In the genomic region with DNA sequence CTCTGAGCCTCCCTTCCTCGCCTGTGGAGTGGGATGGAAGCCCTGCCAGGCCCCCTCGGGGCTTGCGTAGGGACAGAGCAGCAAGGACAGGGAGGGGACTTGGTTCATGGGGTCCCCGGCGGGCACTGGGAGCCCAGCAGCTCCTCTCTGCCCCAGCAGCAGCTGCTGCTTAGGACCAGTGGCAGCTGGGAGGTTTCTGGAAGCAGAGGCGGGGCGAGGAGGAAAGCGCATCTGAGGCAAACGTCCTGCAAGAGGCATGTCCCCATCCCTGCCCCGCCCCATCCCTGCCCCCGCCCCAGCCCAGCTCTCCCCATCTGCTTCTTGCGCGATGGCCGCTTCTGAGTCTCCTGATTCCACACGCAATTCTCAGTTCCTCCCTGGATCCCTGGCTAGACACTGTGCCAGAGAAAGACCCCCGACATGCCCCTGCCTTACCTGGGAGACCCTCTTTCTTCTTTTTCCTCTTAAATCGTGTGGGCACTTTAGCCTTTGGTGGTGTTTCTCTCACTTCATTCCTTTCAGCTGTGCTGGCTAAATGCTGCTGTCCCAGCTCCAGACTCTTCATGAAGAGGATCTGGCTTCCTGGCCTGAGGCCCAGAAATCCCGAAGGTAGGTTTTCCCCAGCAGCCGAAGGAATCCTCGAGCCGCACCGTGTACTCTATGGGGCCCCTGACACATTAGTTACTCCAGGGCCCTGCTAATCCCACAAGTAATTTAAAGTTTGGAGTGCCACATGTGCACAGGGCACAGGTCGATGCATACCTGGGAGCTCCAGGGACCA, we compare ENCODE assay signal across 8 cellular contexts. TPM values are rescaled to one million over a fixed set of nuclear protein-coding genes. Genes with fewer than 3 reads are reported as not detected.
A peak's percentile ranks its signal among the peaks of the same experiment; 100 is the strongest.
DNase-seq lines count a peak whose midpoint lies in the region; TF ChIP-seq lines count a peak whose summit lies in the region.

No MANE protein-coding gene starts in this region.

- H3K4me3 ChIP-seq in SK-N-SH (ENCODE audit: low read depth in 2 of 2, low read length in 1 of 2) (no peak overlapping the region), fibroblast of villous mesenchyme (ENCODE audit: low read depth, low read length) (peak overlapping the region; percentile 52), rectal smooth muscle tissue (ENCODE audit: low read length) (peak overlapping the region; percentile 53)

- TF ChIP-seq EP300 in SK-N-SH (IDR thresholded peaks at IDR 0.05; ENCODE audit: borderline replicate concordance in 1 of 2, low read depth in 1 of 2, low read length in 1 of 2), result no peak

- no peaks in the 10 kb centered on the region for H3K36me3 ChIP-seq in SK-N-SH (replicated peaks in 1 of 2; ENCODE audit: control insufficient read depth in 1 of 2, insufficient read depth in 2 of 2, low read length in 1 of 2)
- no peaks in the 10 kb centered on the region for H3K36me3 ChIP-seq in rectal smooth muscle tissue (ENCODE audit: control insufficient read depth, insufficient read depth, low read length)

- CTCF ChIA-PET in SK-N-SH (lab: Yijun Ruan, JAX), result interaction anchor here (0.9 to 1.1 kb wide), 3 partner anchors 17 to 105 kb away, joined by 3 to 4 read pairs (median 4); no protein-coding TSS in a partner anchor

- WGBS in SK-N-SH (ENCODE audit: low lambda C conversion rate), result 66% methylated on average over 15 of the region's 23 CpGs

- H3K9ac ChIP-seq in SK-N-SH, result 0 out of 2 replicates have a peak overlapping the region, but pooled peaks have one; percentile 32
- H3K9ac ChIP-seq in rectal smooth muscle tissue (ENCODE audit: low read length), result no peak overlapping the region

- H3F3A ChIP-seq in SK-N-SH (replicated peaks; ENCODE audit: insufficient read depth), result no peaks in the 10 kb centered on the region

- peaks cover 0 to 14% of the 10 kb centered on the region in 2 experiments; a peak in 2 of 4 replicates for H3K4me1 ChIP-seq in SK-N-SH (ENCODE audit: control insufficient read depth in 1 of 2, insufficient read depth in 2 of 2, low read depth in 1 of 2, low read length in 1 of 2)
- peaks cover 10% of the 10 kb centered on the region for H3K4me1 ChIP-seq in rectal smooth muscle tissue (ENCODE audit: control insufficient read depth, insufficient read depth, low read length)

- peak overlapping the region; percentile 55 for H3K4me2 ChIP-seq in SK-N-SH

- H3K9me2 ChIP-seq in SK-N-SH, result no peaks in the 10 kb centered on the region

- peak overlapping the region in 1 of 2 experiments; percentile 56; a peak in 2 of 4 replicates for H3K27ac ChIP-seq in SK-N-SH (ENCODE audit: low read depth in 2 of 2, low read length in 1 of 2)
- H3K27ac ChIP-seq in rectal smooth muscle tissue (ENCODE audit: low read depth, low read length), result peak overlapping the region; percentile 68

- H3K27me3 ChIP-seq in SK-N-SH (ENCODE audit: insufficient read depth) (no peaks in the 10 kb centered on the region), rectal smooth muscle tissue (ENCODE audit: control insufficient read depth, insufficient read depth, low read length) (no peaks in the 10 kb centered on the region)

- peak overlapping the region; percentile 49 for H2AFZ ChIP-seq in SK-N-SH (ENCODE audit: low read depth)

- no peak for TF ChIP-seq RAD21 in SK-N-SH (IDR thresholded peaks at IDR 0.05; ENCODE audit: low read length)

- H3K9me3 ChIP-seq in SK-N-SH, result no peaks in the 10 kb centered on the region

- TF ChIP-seq CTCF in SK-N-SH (IDR thresholded peaks at IDR 0.05) (no peak), fibroblast of villous mesenchyme (IDR thresholded peaks at IDR 0.05; ENCODE audit: insufficient read depth, low read depth, low read length) (no peak)

- peaks cover 3% of the 10 kb centered on the region; the same call in 1 of the 2 replicates for H3K79me2 ChIP-seq in SK-N-SH (ENCODE audit: insufficient read depth)

- H4K20me1 ChIP-seq in SK-N-SH (ENCODE audit: insufficient read depth), result no peaks in the 10 kb centered on the region

- POLR2A ChIA-PET in SK-N-SH (lab: Yijun Ruan, JAX), result no interaction called here

- DNase-seq in GM04504 (ENCODE audit: low read depth) (peak; percentile 73), SK-N-SH (peak; percentile 22), fibroblast of villous mesenchyme (ENCODE audit: low read depth) (peak; percentile 79), SW480 (ENCODE audit: low spot score) (no peak), OCI-M2 (lab: John Stamatoyannopoulos, UW; ENCODE audit: unreplicated experiment) (no peak), DMS79 treated with DMSO at 0.1 percent for 48 hours (lab: John Stamatoyannopoulos, UW) (no peak)
- no peak for DNase-seq in stimulated activated CD4-positive, alpha-beta T cell treated with anti-CD3 and anti-CD28 coated beads, Interleukin-2, amount 100 ng/mL, for 48 hours

TF ChIP-seq in SK-N-SH, 30 proteins besides CTCF, POLR2A, EP300 and RAD21 (continues in another document):
- no peak for TF ChIP-seq SIN3A (IDR thresholded peaks at IDR 0.05; ENCODE audit: borderline replicate concordance, low read depth, low read length)
- TF ChIP-seq MEF2A (IDR thresholded peaks at IDR 0.05; ENCODE audit: borderline replicate concordance, low read depth), result no peak
- TF ChIP-seq, protein P1, sequence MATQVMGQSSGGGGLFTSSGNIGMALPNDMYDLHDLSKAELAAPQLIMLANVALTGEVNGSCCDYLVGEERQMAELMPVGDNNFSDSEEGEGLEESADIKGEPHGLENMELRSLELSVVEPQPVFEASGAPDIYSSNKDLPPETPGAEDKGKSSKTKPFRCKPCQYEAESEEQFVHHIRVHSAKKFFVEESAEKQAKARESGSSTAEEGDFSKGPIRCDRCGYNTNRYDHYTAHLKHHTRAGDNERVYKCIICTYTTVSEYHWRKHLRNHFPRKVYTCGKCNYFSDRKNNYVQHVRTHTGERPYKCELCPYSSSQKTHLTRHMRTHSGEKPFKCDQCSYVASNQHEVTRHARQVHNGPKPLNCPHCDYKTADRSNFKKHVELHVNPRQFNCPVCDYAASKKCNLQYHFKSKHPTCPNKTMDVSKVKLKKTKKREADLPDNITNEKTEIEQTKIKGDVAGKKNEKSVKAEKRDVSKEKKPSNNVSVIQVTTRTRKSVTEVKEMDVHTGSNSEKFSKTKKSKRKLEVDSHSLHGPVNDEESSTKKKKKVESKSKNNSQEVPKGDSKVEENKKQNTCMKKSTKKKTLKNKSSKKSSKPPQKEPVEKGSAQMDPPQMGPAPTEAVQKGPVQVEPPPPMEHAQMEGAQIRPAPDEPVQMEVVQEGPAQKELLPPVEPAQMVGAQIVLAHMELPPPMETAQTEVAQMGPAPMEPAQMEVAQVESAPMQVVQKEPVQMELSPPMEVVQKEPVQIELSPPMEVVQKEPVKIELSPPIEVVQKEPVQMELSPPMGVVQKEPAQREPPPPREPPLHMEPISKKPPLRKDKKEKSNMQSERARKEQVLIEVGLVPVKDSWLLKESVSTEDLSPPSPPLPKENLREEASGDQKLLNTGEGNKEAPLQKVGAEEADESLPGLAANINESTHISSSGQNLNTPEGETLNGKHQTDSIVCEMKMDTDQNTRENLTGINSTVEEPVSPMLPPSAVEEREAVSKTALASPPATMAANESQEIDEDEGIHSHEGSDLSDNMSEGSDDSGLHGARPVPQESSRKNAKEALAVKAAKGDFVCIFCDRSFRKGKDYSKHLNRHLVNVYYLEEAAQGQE (IDR thresholded peaks at IDR 0.05; ENCODE audit: low read depth, low read length), result no peak
- no peak for TF ChIP-seq GATA2 (CRISPR knock-in tag; IDR thresholded peaks at IDR 0.05)
- TF ChIP-seq, protein P2, sequence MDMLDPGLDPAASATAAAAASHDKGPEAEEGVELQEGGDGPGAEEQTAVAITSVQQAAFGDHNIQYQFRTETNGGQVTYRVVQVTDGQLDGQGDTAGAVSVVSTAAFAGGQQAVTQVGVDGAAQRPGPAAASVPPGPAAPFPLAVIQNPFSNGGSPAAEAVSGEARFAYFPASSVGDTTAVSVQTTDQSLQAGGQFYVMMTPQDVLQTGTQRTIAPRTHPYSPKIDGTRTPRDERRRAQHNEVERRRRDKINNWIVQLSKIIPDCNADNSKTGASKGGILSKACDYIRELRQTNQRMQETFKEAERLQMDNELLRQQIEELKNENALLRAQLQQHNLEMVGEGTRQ (IDR thresholded peaks at IDR 0.05; ENCODE audit: borderline replicate concordance, low read depth, low read length), result no peak
- TF ChIP-seq TEAD4 (IDR thresholded peaks at IDR 0.05; ENCODE audit: borderline replicate concordance, insufficient read depth), result 0 out of 2 replicates have a peak, but pooled peaks have one; percentile 22
- no peak for TF ChIP-seq FOXJ3 (CRISPR knock-in tag; IDR thresholded peaks at IDR 0.05)
- no peak for TF ChIP-seq EZH2phosphoT487 (IDR thresholded peaks at IDR 0.05; ENCODE audit: borderline replicate concordance, low read depth)
- TF ChIP-seq, protein P3, sequence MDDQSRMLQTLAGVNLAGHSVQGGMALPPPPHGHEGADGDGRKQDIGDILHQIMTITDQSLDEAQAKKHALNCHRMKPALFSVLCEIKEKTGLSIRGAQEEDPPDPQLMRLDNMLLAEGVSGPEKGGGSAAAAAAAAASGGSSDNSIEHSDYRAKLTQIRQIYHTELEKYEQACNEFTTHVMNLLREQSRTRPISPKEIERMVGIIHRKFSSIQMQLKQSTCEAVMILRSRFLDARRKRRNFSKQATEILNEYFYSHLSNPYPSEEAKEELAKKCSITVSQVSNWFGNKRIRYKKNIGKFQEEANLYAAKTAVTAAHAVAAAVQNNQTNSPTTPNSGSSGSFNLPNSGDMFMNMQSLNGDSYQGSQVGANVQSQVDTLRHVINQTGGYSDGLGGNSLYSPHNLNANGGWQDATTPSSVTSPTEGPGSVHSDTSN (IDR thresholded peaks at IDR 0.05), result no peak
- TF ChIP-seq FOSL2 (IDR thresholded peaks at IDR 0.05; ENCODE audit: borderline replicate concordance, low read depth), result peak; percentile 21; the same call in 1 of the 2 replicates
- TF ChIP-seq RCOR1 (IDR thresholded peaks at IDR 0.05; ENCODE audit: low read length), result no peak
- peak; percentile 85 for TF ChIP-seq NFIC (IDR thresholded peaks at IDR 0.05; ENCODE audit: borderline replicate concordance)

RNA-seq across cellular contexts. Expression of a gene that starts 4.4 kb away (rescaled TPM):
- 0.16 TPM in 1 of 2 replicates, not detected in the other for polyA plus RNA-seq in SK-N-SH (2012; rRNA removed)
- 0.04 and 0.09 TPM in 2 replicates for polyA plus RNA-seq in SK-N-SH (2012; cell fraction: cytosol; rRNA removed)
- 0.12 and 0.30 TPM in 2 replicates for polyA plus RNA-seq in SK-N-SH (2012; cell fraction: nucleus; rRNA removed)
- total RNA-seq in fibroblast of villous mesenchyme, result under 0.01 and 0.32 TPM in 2 replicates

RNA-seq across cellular contexts. Expression of a gene that starts 53.0 kb away (rescaled TPM):
- polyA plus RNA-seq in SK-N-SH (2012; rRNA removed), result 0.11 and 0.13 TPM in 2 replicates
- polyA plus RNA-seq in SK-N-SH (2012; cell fraction: cytosol; rRNA removed), result 0.04 and 0.07 TPM in 2 replicates
- 0.23 and 0.24 TPM in 2 replicates for polyA plus RNA-seq in SK-N-SH (2012; cell fraction: nucleus; rRNA removed)
- not detected in 2 replicates for total RNA-seq in fibroblast of villous mesenchyme

RNA-seq across cellular contexts. Expression of a gene that starts 56.3 kb away (rescaled TPM):
- polyA plus RNA-seq in SK-N-SH (2012; rRNA removed), result 2.0 and 3.0 TPM in 2 replicates
- polyA plus RNA-seq in SK-N-SH (2012; cell fraction: cytosol; rRNA removed), result 1.9 and 2.0 TPM in 2 replicates
- polyA plus RNA-seq in SK-N-SH (2012; cell fraction: nucleus; rRNA removed), result 1.5 and 2.7 TPM in 2 replicates
- total RNA-seq in fibroblast of villous mesenchyme, result 0.43 and 0.97 TPM in 2 replicates

Comparison
In these comparisons a context has a peak if more than half of its experiments do, and no peak if none do; other contexts are left out.
1. DNase-seq: peak in GM04504 (single experiment), SK-N-SH (single experiment) and fibroblast of villous mesenchyme (single experiment); none in stimulated activated CD4-positive, alpha-beta T cell treated with anti-CD3 and anti-CD28 coated beads, Interleukin-2, amount 100 ng/mL, for 48 hours (0 of 2), SW480 (single experiment), OCI-M2 (single experiment) and DMS79 treated with DMSO at 0.1 percent for 48 hours (single experiment).
2. H3K4me3 ChIP-seq: peak in fibroblast of villous mesenchyme (single experiment) and rectal smooth muscle tissue (single experiment); none in SK-N-SH (0 of 2).